Comparison of ENCODE assay signal across 8 cellular contexts in genomic region chr1:92538048-92538412, GRCh38. TPM values are rescaled to one million over a fixed set of nuclear protein-coding genes. Genes with fewer than 3 reads are reported as not detected.
DNase-seq lines count a peak whose midpoint lies in the region; ATAC-seq and TF ChIP-seq lines count a peak whose summit lies in the region.

No MANE protein-coding gene starts in this region.

- no peaks in the 10 kb centered on the region for H3K36me3 Mint-ChIP-seq in CD4-positive, CD25-positive, alpha-beta regulatory T cell
- peaks cover 35 to 56% of the 10 kb centered on the region in 2 donors for H3K36me3 Mint-ChIP-seq in activated naive CD4-positive, alpha-beta T cell treated with anti-CD3 and anti-CD28 coated beads, Interleukin-2, amount 50 U/mL, for 72 hours

- no peak overlapping the region for H2BK120ac ChIP-seq in trophoblast cell (ENCODE audit: insufficient read depth, low read length, poor library complexity)

- H3K27ac Mint-ChIP-seq in CD4-positive, CD25-positive, alpha-beta regulatory T cell = peak overlapping the region; percentile 88 to 97 (median 94)
- peak overlapping the region; percentile 98 to 100 for H3K27ac Mint-ChIP-seq in activated naive CD4-positive, alpha-beta T cell treated with anti-CD3 and anti-CD28 coated beads, Interleukin-2, amount 50 U/mL, for 72 hours

- DNase-seq in CD4-positive, CD25-positive, alpha-beta regulatory T cell = peak in 2 of 3 donors; percentile 49 to 76
- DNase-seq in GM19238 (ENCODE audit: insufficient read length, low spot score) = peak; percentile 15
- DNase-seq in activated naive CD4-positive, alpha-beta T cell treated with anti-CD3 and anti-CD28 coated beads, Interleukin-2, amount 50 U/mL, for 72 hours (ENCODE audit: low spot score in 2 of 2) = no peak
- no peak for DNase-seq in trophoblast cell
- DNase-seq in lower leg skin (ENCODE audit: low spot score in 2 of 2) = no peak
- no peak for DNase-seq in NCI-H82 treated with DMSO at 0.1 percent for 48 hours (lab: John Stamatoyannopoulos, UW; ENCODE audit: unreplicated experiment)
- DNase-seq in SW480 (ENCODE audit: low spot score) = no peak

- no peak overlapping the region for H4K91ac ChIP-seq in trophoblast cell (ENCODE audit: low read depth, low read length)

- H2AK5ac ChIP-seq in trophoblast cell (ENCODE audit: low read length) = no peak overlapping the region

- ATAC-seq in CD4-positive, CD25-positive, alpha-beta regulatory T cell (ENCODE audit: low read depth in 2 of 2) = peak; percentile 71 to 75
- ATAC-seq in HG03095 (IDR thresholded peaks at IDR 0.05; ENCODE audit: unreplicated experiment) = peak; percentile 62
- ATAC-seq in activated naive CD4-positive, alpha-beta T cell treated with anti-CD3 and anti-CD28 coated beads, Interleukin-2, amount 50 U/mL, for 72 hours = peak; percentile 69 to 73

- H3K18ac ChIP-seq in trophoblast cell (ENCODE audit: low read length) = no peak overlapping the region

- H3K27me3 ChIP-seq in CD4-positive, CD25-positive, alpha-beta regulatory T cell (ENCODE audit: control insufficient read depth, insufficient read depth, low read length) = no peaks in the 10 kb centered on the region
- no peaks in the 10 kb centered on the region for H3K27me3 ChIP-seq in trophoblast cell (ENCODE audit: insufficient read depth, low read length)

- H3K27ac ChIP-seq in CD4-positive, CD25-positive, alpha-beta regulatory T cell (ENCODE audit: insufficient read depth, low read length, poor library complexity, severe bottlenecking) = peak overlapping the region; percentile 83
- H3K27ac ChIP-seq in trophoblast cell (ENCODE audit: low read depth, low read length) = no peak overlapping the region

- no peaks in the 10 kb centered on the region for H3K9me3 ChIP-seq in CD4-positive, CD25-positive, alpha-beta regulatory T cell (ENCODE audit: control insufficient read depth in 2 of 2, low read length in 2 of 2)
- H3K9me3 ChIP-seq in trophoblast cell (ENCODE audit: insufficient read depth, low read depth, low read length) = no peaks in the 10 kb centered on the region

- no peak overlapping the region for H3K23ac ChIP-seq in trophoblast cell (ENCODE audit: low read length)

- no CpG with 5 or more reads among the region's 2 CpGs for WGBS in trophoblast cell (ENCODE audit: extremely low coverage, insufficient coverage, insufficient read length)
- 5 to 11% methylated on average over 2 of the region's 2 CpGs for WGBS in lower leg skin, 2 donors

- no peak overlapping the region for H3K9ac ChIP-seq in trophoblast cell (ENCODE audit: low read length)

- H3K27me3 Mint-ChIP-seq in CD4-positive, CD25-positive, alpha-beta regulatory T cell = no peaks in the 10 kb centered on the region

- intact Hi-C loops in lower leg skin (cut with DNase I; ENCODE audit: low total_unique reads) = no loop called here

- H3K4me3 ChIP-seq in CD4-positive, CD25-positive, alpha-beta regulatory T cell (ENCODE audit: low read depth, low read length) = peak overlapping the region; percentile 67
- H3K4me3 ChIP-seq in trophoblast cell (ENCODE audit: low read depth, low read length) (no peak overlapping the region), lower leg skin (ENCODE audit: low read depth, poor library complexity, severe bottlenecking) (no peak overlapping the region)

- peaks cover 37% of the 10 kb centered on the region for H3K4me1 ChIP-seq in CD4-positive, CD25-positive, alpha-beta regulatory T cell (ENCODE audit: control insufficient read depth, insufficient read depth, low read length, poor library complexity, severe bottlenecking)
- H3K4me1 ChIP-seq in trophoblast cell (ENCODE audit: control insufficient read depth in 1 of 2, insufficient read depth in 2 of 2, low read length in 2 of 2) = no peaks in the 10 kb centered on the region

- H3K4me2 ChIP-seq in trophoblast cell (ENCODE audit: low read length) = no peak overlapping the region

- no peak overlapping the region for H3K14ac ChIP-seq in trophoblast cell (ENCODE audit: low read length)

- H2AFZ ChIP-seq in trophoblast cell (ENCODE audit: insufficient read depth, low read length, poor library complexity) = no peak overlapping the region

- peaks cover 23 to 59% (median 32%) of the 10 kb centered on the region in 4 donors for H3K4me1 Mint-ChIP-seq in CD4-positive, CD25-positive, alpha-beta regulatory T cell

- H4K12ac ChIP-seq in trophoblast cell (ENCODE audit: low read depth, low read length) = no peak overlapping the region

- H3K79me1 ChIP-seq in trophoblast cell (ENCODE audit: low read length) = no peaks in the 10 kb centered on the region

- no peaks in the 10 kb centered on the region for H3K36me3 ChIP-seq in CD4-positive, CD25-positive, alpha-beta regulatory T cell (ENCODE audit: control insufficient read depth, insufficient read depth, low read length)
- H3K36me3 ChIP-seq in trophoblast cell (ENCODE audit: control insufficient read depth in 1 of 2, insufficient read depth in 2 of 2, low read length in 2 of 2) = no peaks in the 10 kb centered on the region

- TF ChIP-seq CTCF in lower leg skin (IDR thresholded peaks at IDR 0.05) = no peak

- H3K79me2 ChIP-seq in trophoblast cell (ENCODE audit: control insufficient read depth, insufficient read depth, low read length, poor library complexity) = no peaks in the 10 kb centered on the region

- no peak overlapping the region for H2BK5ac ChIP-seq in trophoblast cell (ENCODE audit: low read depth, low read length, poor library complexity)

- no peak overlapping the region for H3K4ac ChIP-seq in trophoblast cell (ENCODE audit: low read depth, low read length)

- peak overlapping the region; percentile 45 to 80 (median 79) for H3K4me3 Mint-ChIP-seq in CD4-positive, CD25-positive, alpha-beta regulatory T cell

- no peak overlapping the region for H2BK12ac ChIP-seq in trophoblast cell (ENCODE audit: low read length)

- H4K8ac ChIP-seq in trophoblast cell (ENCODE audit: low read depth, low read length) = no peak overlapping the region

- no peak for TF ChIP-seq POLR2A in lower leg skin (IDR thresholded peaks at IDR 0.05)

- H3K9me3 Mint-ChIP-seq in CD4-positive, CD25-positive, alpha-beta regulatory T cell = peaks cover 0 to 7% (median 0%) of the 10 kb centered on the region in 7 donors
- peaks cover 5 to 19% of the 10 kb centered on the region in 2 donors for H3K9me3 Mint-ChIP-seq in activated naive CD4-positive, alpha-beta T cell treated with anti-CD3 and anti-CD28 coated beads, Interleukin-2, amount 50 U/mL, for 72 hours

RNA-seq across cellular contexts. Expression of gene GFI1, which starts 51.3 kb away (rescaled TPM):
- 3.0 TPM for total RNA-seq in CD4-positive, CD25-positive, alpha-beta regulatory T cell
- 10 to 100 TPM in 1 of 4 donors, 1 to 10 TPM in 3; 3.6 to 11.5 (median 6.9) TPM for polyA plus RNA-seq in CD4-positive, CD25-positive, alpha-beta regulatory T cell
- 100 to 1,000 TPM in 1 of 2 donors, 10 to 100 TPM in 1; 42.3 to 125 TPM for total RNA-seq in activated naive CD4-positive, alpha-beta T cell treated with anti-CD3 and anti-CD28 coated beads, Interleukin-2, amount 50 U/mL, for 72 hours
- 0.17 and 0.25 TPM in 2 replicates for polyA plus RNA-seq in trophoblast cell (2013)
- total RNA-seq in lower leg skin = under 1 TPM in 3 of 4 donors, not detected in 1; 0.27 to 0.91 (median 0.36) TPM

Comparison
In these comparisons a context has a peak if more than half of its experiments do, and no peak if none do; other contexts are left out.
1. DNase-seq: peak in CD4-positive, CD25-positive, alpha-beta regulatory T cell (2 of 3) and GM19238 (single experiment); none in activated naive CD4-positive, alpha-beta T cell treated with anti-CD3 and anti-CD28 coated beads, Interleukin-2, amount 50 U/mL, for 72 hours (0 of 2), trophoblast cell (0 of 2), lower leg skin (0 of 2), NCI-H82 treated with DMSO at 0.1 percent for 48 hours (single experiment) and SW480 (single experiment).
2. RNA of gene GFI1, which starts 51.3 kb away (total RNA-seq): 42.3 to 125 TPM in activated naive CD4-positive, alpha-beta T cell treated with anti-CD3 and anti-CD28 coated beads, Interleukin-2, amount 50 U/mL, for 72 hours; 3.0 TPM in CD4-positive, CD25-positive, alpha-beta regulatory T cell (single experiment) and 0.27 to 0.91 TPM in lower leg skin; every median in the first group is over 10 times any median in the second.
3. Peak in every context shown above with its lines, with median percentiles within 50 percentile points of each other: ATAC-seq.